In the genomic region with DNA sequence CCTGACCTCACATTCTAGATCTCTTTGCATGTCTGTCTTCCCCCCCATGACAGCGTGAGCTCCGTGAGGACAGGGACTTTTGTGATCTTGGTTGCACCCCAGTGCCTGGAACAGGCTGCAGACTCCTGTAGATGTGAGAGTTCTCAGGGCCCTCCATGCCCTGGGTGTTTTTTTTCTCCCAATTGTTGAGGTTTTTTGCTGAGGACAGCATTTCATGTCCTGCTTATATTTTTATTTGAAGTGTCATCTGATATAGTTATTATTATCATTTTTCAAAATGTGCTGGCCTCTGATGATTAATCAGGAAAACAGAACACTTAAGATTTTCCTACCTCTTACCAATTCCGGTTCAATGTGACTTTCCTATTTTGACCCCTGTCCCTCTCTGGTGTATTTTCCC, we compare ENCODE assay signal across 23 cellular contexts. TPM values are rescaled to one million over a fixed set of nuclear protein-coding genes. Genes with fewer than 3 reads are reported as not detected.
"Had no signal": no experiment of that assay in that cellular context is flagged by ENCODE, and none has a peak within 500 bp of the region (broad histone marks: within the 10 kb centered on the region; RNA-seq: fewer than 3 reads in every experiment).

No MANE protein-coding gene starts in this region.

RNA-seq across cellular contexts. Expression of a gene that starts 24.8 kb away (rescaled TPM):
- total RNA-seq: naive thymus-derived CD8-positive, alpha-beta T cell; natural killer cell; natural killer cell treated with Interleukin-12 subunit alpha and Interleukin-12 subunit beta and Interleukin-15 and Interleukin-18, amount 100 ng/mL, for 72 hours; neural crest cell; occipital lobe; omental fat pad; osteocyte; ovary; pancreas; posterior vena cava; progenitor cell of endocrine pancreas; prostate gland; psoas muscle; right atrium auricular region; right cardiac atrium; right lobe of liver; sciatic nerve; sigmoid colon; skeletal muscle tissue; smooth muscle cell; spleen had no signal
- polyA plus RNA-seq: naive thymus-derived CD8-positive, alpha-beta T cell; neural cell; pancreas; right cardiac atrium; sigmoid colon; small intestine; smooth muscle cell; spleen had no signal
